8 cellular contexts compared by ENCODE assay signal in genomic region chr19:4057913-4058695, GRCh38. TPM values are rescaled to one million over a fixed set of nuclear protein-coding genes. Genes with fewer than 3 reads are reported as not detected.
DNase-seq lines count a peak whose midpoint lies in the region; ATAC-seq, FAIRE-seq and TF ChIP-seq lines count a peak whose summit lies in the region.

No MANE protein-coding gene starts in this region.

- H3K9me3 ChIP-seq in pancreas, result no peaks in the 10 kb centered on the region

- peaks cover 0 to 19% (median 13%) of the 10 kb centered on the region in 3 donors for H3K36me3 ChIP-seq in pancreas

- peak; percentile 18 to 58 (median 22) for ATAC-seq in pancreas
- no peak for ATAC-seq in GM18873 (IDR thresholded peaks at IDR 0.05; ENCODE audit: low FRiP score, unreplicated experiment)
- no peak for ATAC-seq in HG03097 (IDR thresholded peaks at IDR 0.05; ENCODE audit: low FRiP score, unreplicated experiment)

- H3K4me1 ChIP-seq in pancreas, result peaks cover 31 to 51% (median 39%) of the 10 kb centered on the region in 3 donors

- peak; percentile 37 for DNase-seq in activated naive CD4-positive, alpha-beta T cell treated with anti-CD3 and anti-CD28 coated beads for 36 hours
- no peak for DNase-seq in activated naive CD4-positive, alpha-beta T cell (lab: John Stamatoyannopoulos, UW)
- DNase-seq in activated T-cell treated with anti-CD3 and anti-CD28 coated beads, Interleukin-2, amount 50 U/mL, for 24 hours, result peak; percentile 80
- peak; percentile 78 for DNase-seq in fibroblast of the conjunctiva (ENCODE audit: low read depth)
- DNase-seq in pancreas, result peak; percentile 70 to 80 (median 75)
- DNase-seq in NCI-H510A treated with DMSO at 0.1 percent for 48 hours (lab: John Stamatoyannopoulos, UW), result no peak

- peak overlapping the region; percentile 66 to 93 (median 82) for H3K27ac ChIP-seq in pancreas

- H3K27me3 ChIP-seq in pancreas, result no peaks in the 10 kb centered on the region

- no peak overlapping the region for H3K4me3 ChIP-seq in pancreas

- H3K4me3 Mint-ChIP-seq in activated naive CD4-positive, alpha-beta T cell treated with anti-CD3 and anti-CD28 coated beads for 36 hours, result no peak overlapping the region
- peak overlapping the region; percentile 27 for H3K4me3 Mint-ChIP-seq in activated T-cell treated with anti-CD3 and anti-CD28 coated beads, Interleukin-2, amount 50 U/mL, for 24 hours

- peaks cover 37% of the 10 kb centered on the region for H3K4me1 Mint-ChIP-seq in activated naive CD4-positive, alpha-beta T cell treated with anti-CD3 and anti-CD28 coated beads for 36 hours (ENCODE audit: low read depth)
- peaks cover 58% of the 10 kb centered on the region for H3K4me1 Mint-ChIP-seq in activated T-cell treated with anti-CD3 and anti-CD28 coated beads, Interleukin-2, amount 50 U/mL, for 24 hours (ENCODE audit: low read depth)

- H3K27ac Mint-ChIP-seq in activated naive CD4-positive, alpha-beta T cell treated with anti-CD3 and anti-CD28 coated beads for 36 hours, result peak overlapping the region; percentile 66
- H3K27ac Mint-ChIP-seq in activated T-cell treated with anti-CD3 and anti-CD28 coated beads, Interleukin-2, amount 50 U/mL, for 24 hours, result peak overlapping the region; percentile 93

- 57 to 60% methylated on average over 16 to 23 of the region's 23 CpGs for WGBS in pancreas, 2 donors

- intact Hi-C loops in activated naive CD4-positive, alpha-beta T cell treated with anti-CD3 and anti-CD28 coated beads for 36 hours (cut with micrococcal nuclease), result no loop called here
- intact Hi-C loops in pancreas (cut with DNase I), result no loop called here

- no peak for FAIRE-seq in pancreas (lab: Jason Lieb, UNC)

- peaks cover 18% of the 10 kb centered on the region for H3K36me3 Mint-ChIP-seq in activated naive CD4-positive, alpha-beta T cell treated with anti-CD3 and anti-CD28 coated beads for 36 hours (ENCODE audit: low read depth)
- peaks cover 60% of the 10 kb centered on the region for H3K36me3 Mint-ChIP-seq in activated T-cell treated with anti-CD3 and anti-CD28 coated beads, Interleukin-2, amount 50 U/mL, for 24 hours (ENCODE audit: low read depth)

- CTCF ChIA-PET in activated naive CD4-positive, alpha-beta T cell treated with anti-CD3 and anti-CD28 coated beads for 36 hours (lab: Charles Lee), result interaction anchor here (0.5 kb wide), 1 partner anchor 181 kb away, joined by 3 read pairs; no protein-coding TSS in a partner anchor

- peaks cover 4% of the 10 kb centered on the region for H3K9me3 Mint-ChIP-seq in activated naive CD4-positive, alpha-beta T cell treated with anti-CD3 and anti-CD28 coated beads for 36 hours
- H3K9me3 Mint-ChIP-seq in activated T-cell treated with anti-CD3 and anti-CD28 coated beads, Interleukin-2, amount 50 U/mL, for 24 hours, result no peaks in the 10 kb centered on the region

- no peak for TF ChIP-seq CTCF in pancreas (IDR thresholded peaks at IDR 0.05)

- H3K27me3 Mint-ChIP-seq in activated naive CD4-positive, alpha-beta T cell treated with anti-CD3 and anti-CD28 coated beads for 36 hours (ENCODE audit: low read depth), result no peaks in the 10 kb centered on the region
- H3K27me3 Mint-ChIP-seq in activated T-cell treated with anti-CD3 and anti-CD28 coated beads, Interleukin-2, amount 50 U/mL, for 24 hours, result no peaks in the 10 kb centered on the region

RNA-seq across cellular contexts. Expression of gene ZBTB7A, which starts 8.6 kb away (rescaled TPM):
- 10 to 100 TPM; 11.3 to 11.9 TPM for total RNA-seq in activated naive CD4-positive, alpha-beta T cell treated with anti-CD3 and anti-CD28 coated beads for 36 hours
- 10 to 100 TPM; 10.9 to 25.0 (median 15.6) TPM for total RNA-seq in pancreas
- polyA plus RNA-seq in pancreas, result 1 to 10 TPM; 6.1 to 9.3 TPM

RNA-seq across cellular contexts. Expression of gene PIAS4, which starts 50.6 kb away (rescaled TPM):
- total RNA-seq in activated naive CD4-positive, alpha-beta T cell treated with anti-CD3 and anti-CD28 coated beads for 36 hours, result 10 to 100 TPM; 16.1 to 20.1 TPM
- 10 to 100 TPM; 13.4 to 25.3 (median 16.1) TPM for total RNA-seq in pancreas
- polyA plus RNA-seq in pancreas, result 10 to 100 TPM; 12.8 to 14.8 TPM

Comparison
In these comparisons a context has a peak if more than half of its experiments do, and no peak if none do; other contexts are left out.
1. DNase-seq: peak in activated naive CD4-positive, alpha-beta T cell treated with anti-CD3 and anti-CD28 coated beads for 36 hours (single experiment), activated T-cell treated with anti-CD3 and anti-CD28 coated beads, Interleukin-2, amount 50 U/mL, for 24 hours (single experiment), fibroblast of the conjunctiva (single experiment) and pancreas (6 of 6); none in activated naive CD4-positive, alpha-beta T cell (0 of 4) and NCI-H510A treated with DMSO at 0.1 percent for 48 hours (single experiment).
2. ATAC-seq: peak in pancreas (4 of 4); none in GM18873 (single experiment) and HG03097 (single experiment).